8 cellular contexts compared by ENCODE assay signal in the genomic region with DNA sequence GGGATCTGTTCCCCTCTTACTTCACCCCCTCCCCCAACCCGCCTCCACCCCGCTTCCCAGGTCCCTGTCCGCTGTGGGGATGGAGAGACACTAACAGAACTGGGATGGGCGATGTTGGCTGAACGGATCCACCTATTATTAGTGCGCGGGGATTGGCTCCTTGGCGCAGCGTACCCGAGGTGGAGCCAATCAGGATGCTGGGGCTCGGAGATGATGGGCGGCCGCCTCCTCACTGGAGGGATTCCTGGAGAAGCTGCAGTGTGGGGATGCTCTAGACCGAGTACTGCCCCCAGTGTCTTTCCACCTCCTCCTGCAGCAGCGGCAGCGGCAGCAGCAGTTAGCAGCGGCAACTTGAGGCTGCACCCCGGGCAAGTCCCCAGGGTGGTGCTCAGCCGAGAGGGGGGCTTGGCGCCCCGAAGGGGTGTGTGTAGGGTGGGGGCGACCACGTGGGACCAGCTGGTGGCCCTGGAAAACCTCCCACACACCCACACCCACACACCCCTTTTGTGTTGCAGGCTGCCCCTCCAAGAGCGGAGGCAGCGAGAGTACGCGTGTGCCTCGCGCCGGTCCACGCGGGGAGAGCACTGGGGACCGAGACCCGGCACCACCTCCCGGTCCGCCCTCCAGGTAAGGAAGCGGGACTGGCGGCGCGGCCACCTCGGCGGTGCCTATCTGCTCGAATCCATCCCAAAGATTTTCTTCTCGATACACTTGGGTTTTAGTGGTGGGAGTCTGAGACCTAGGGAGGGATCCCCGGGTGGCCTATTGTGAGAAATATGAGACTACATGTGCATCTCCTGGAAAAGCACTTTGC. TPM values are rescaled to one million over a fixed set of nuclear protein-coding genes. Genes with fewer than 3 reads are reported as not detected.
DNase-seq lines count a peak whose midpoint lies in the region; ATAC-seq and TF ChIP-seq lines count a peak whose summit lies in the region.

A gene (plus strand): TSS at position 292 of the 814 bp plus-strand sequence.

- H3K4me1 ChIP-seq in HUES64 (ENCODE audit: insufficient read depth, low read length), result peaks cover 37% of the 10 kb centered on the region

- WGBS in HUES64, result under 1% methylated on average over 40 of the region's 45 CpGs

- no peaks in the 10 kb centered on the region for H3K9me3 ChIP-seq in HUES64 (ENCODE audit: insufficient read depth, low read depth, low read length)

- H3K27me3 ChIP-seq in HUES64 (ENCODE audit: insufficient read depth, low read length), result peaks cover 3% of the 10 kb centered on the region; the same call in 1 of the 2 replicates

- peak; percentile 44 for ATAC-seq in GM18907 (IDR thresholded peaks at IDR 0.05; ENCODE audit: unreplicated experiment)

- DNase-seq in SHP77 (lab: John Stamatoyannopoulos, UW), result peak; percentile 95 to 96
- peak; percentile 74 for DNase-seq in fibroblast of gingiva (ENCODE audit: low read depth)
- DNase-seq in myocyte (ENCODE audit: low read depth), result peak; percentile 87
- DNase-seq in activated CD4-positive, CD25-positive, alpha-beta regulatory T cell treated with anti-CD3 and anti-CD28 coated beads, Interleukin-2, amount 50 U/mL, for 72 hours, result no peak
- DNase-seq in OCI-M1 (lab: John Stamatoyannopoulos, UW), result no peak

- H3K27ac ChIP-seq in 22Rv1, result peak within 1 kb of the TSS; percentile 81
- H3K27ac ChIP-seq in HUES64 (ENCODE audit: low read depth, low read length), result peak within 1 kb of the TSS; percentile 40

- no peak for TF ChIP-seq CTCF in 22Rv1 (IDR thresholded peaks at IDR 0.05)

- peak within 1 kb of the TSS; percentile 91 for H3K4me3 ChIP-seq in HUES64 (ENCODE audit: low read length)

- no peaks in the 10 kb centered on the region for H3K36me3 ChIP-seq in HUES64 (ENCODE audit: insufficient read depth, low read length)

- H3K9ac ChIP-seq in HUES64 (ENCODE audit: low read depth, low read length), result peak within 1 kb of the TSS; percentile 72

RNA-seq across cellular contexts. Expression of the gene that starts here (rescaled TPM):
- polyA plus RNA-seq in HUES64 (2013, experiment 1 of 2), result 15.6 TPM
- polyA plus RNA-seq in HUES64 (2013, experiment 2 of 2), result 20.5 TPM
- 29.6 and 44.6 TPM in 2 replicates for total RNA-seq in myocyte
- 8.5 TPM for polyA plus RNA-seq in myocyte (2012)

Comparison
In these comparisons a context has a peak if more than half of its experiments do, and no peak if none do; other contexts are left out.
1. DNase-seq: peak in SHP77 (2 of 2), fibroblast of gingiva (single experiment) and myocyte (single experiment); none in activated CD4-positive, CD25-positive, alpha-beta regulatory T cell treated with anti-CD3 and anti-CD28 coated beads, Interleukin-2, amount 50 U/mL, for 72 hours (single experiment) and OCI-M1 (single experiment).